Comparison of ENCODE assay signal across 29 cellular contexts in the genomic region with DNA sequence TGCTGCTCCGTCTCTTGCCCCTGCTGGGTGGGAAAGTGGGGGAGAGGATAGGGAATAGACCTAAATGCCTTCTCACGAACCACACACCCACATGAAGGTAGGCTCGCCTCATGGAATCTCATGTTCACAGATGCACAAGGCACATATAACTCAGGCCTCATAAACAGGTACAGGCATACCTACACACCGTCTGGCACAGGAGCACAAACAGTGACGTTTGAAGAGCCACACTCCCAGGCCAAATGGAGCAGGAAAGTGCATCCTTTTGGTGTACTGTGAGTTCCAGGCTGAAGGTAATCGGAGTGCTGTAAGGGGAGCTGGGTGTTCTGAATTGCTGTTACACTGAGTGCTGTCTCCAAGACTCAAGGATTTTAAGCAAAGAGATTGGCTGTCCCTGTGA. TPM values are rescaled to one million over a fixed set of nuclear protein-coding genes. Genes with fewer than 3 reads are reported as not detected.
DNase-seq lines count a peak whose midpoint lies in the region; ATAC-seq and TF ChIP-seq lines count a peak whose summit lies in the region.
"Had no signal": no experiment of that assay in that cellular context is flagged by ENCODE, and none has a peak within 500 bp of the region (broad histone marks: within the 10 kb centered on the region; RNA-seq: fewer than 3 reads in every experiment).

No MANE protein-coding gene starts in this region.

- H3K9me2 ChIP-seq in GM23338 (ENCODE audit: insufficient read depth), result no peaks in the 10 kb centered on the region

- H3K4me1 ChIP-seq in GM23338 (ENCODE audit: insufficient read depth) (peaks cover 32% of the 10 kb centered on the region), RWPE2 (ENCODE audit: insufficient read depth, poor library complexity, severe bottlenecking) (peaks cover 47% of the 10 kb centered on the region), esophagus (ENCODE audit: control insufficient read depth in 2 of 2, insufficient read depth in 2 of 2, low read length in 1 of 2) (peaks cover 13 to 27% of the 10 kb centered on the region in 2 donors), skeletal muscle tissue (ENCODE audit: control insufficient read depth in 3 of 3, insufficient read depth in 3 of 3, low read length in 3 of 3) (peaks cover 69 to 91% (median 85%) of the 10 kb centered on the region in 3 donors)
- H3K4me1 ChIP-seq: Caco-2 had no signal

- no peak overlapping the region for H3K4me2 ChIP-seq in GM23338

- peak overlapping the region; percentile 76; the same call in 1 of the 2 replicates for H3K27ac Mint-ChIP-seq in GM23338
- H3K27ac Mint-ChIP-seq: activated CD4-positive, alpha-beta memory T cell treated with anti-CD3 and anti-CD28 coated beads, Interleukin-2, amount 10 ng/mL, durations not matched to agents 7 days and 5 days; activated naive CD4-positive, alpha-beta T cell treated with anti-CD3 and anti-CD28 coated beads, Interleukin-2, amount 50 U/mL, for 24 hours; HFFc6; memory B cell; type B pancreatic cell had no signal

- 66 to 78% methylated on average over 6 of the region's 6 CpGs for WGBS in esophagus, 2 donors

- no peaks in the 10 kb centered on the region for H3K27me3 ChIP-seq in GM23338 (ENCODE audit: insufficient read depth)
- no peaks in the 10 kb centered on the region for H3K27me3 ChIP-seq in RWPE2 (ENCODE audit: insufficient read depth, poor library complexity, severe bottlenecking)
- H3K27me3 ChIP-seq in esophagus (ENCODE audit: control insufficient read depth in 1 of 2, insufficient read depth in 2 of 2, low read length in 2 of 2), result no peaks in the 10 kb centered on the region
- H3K27me3 ChIP-seq in skeletal muscle tissue (ENCODE audit: control insufficient read depth in 3 of 3, insufficient read depth in 3 of 3, low read length in 3 of 3), result no peaks in the 10 kb centered on the region

- H3K27me3 Mint-ChIP-seq in GM23338 (ENCODE audit: insufficient read depth, low read depth, poor library complexity), result peaks cover 11% of the 10 kb centered on the region
- H3K27me3 Mint-ChIP-seq: activated CD4-positive, alpha-beta memory T cell treated with anti-CD3 and anti-CD28 coated beads, Interleukin-2, amount 10 ng/mL, durations not matched to agents 7 days and 5 days; activated naive CD4-positive, alpha-beta T cell treated with anti-CD3 and anti-CD28 coated beads, Interleukin-2, amount 50 U/mL, for 24 hours; memory B cell; type B pancreatic cell had no signal

- peak overlapping the region in 1 of 3 donors; percentile 68 for H3K9ac ChIP-seq in skeletal muscle tissue (ENCODE audit: low read depth in 1 of 3, low read length in 3 of 3)
- H3K9ac ChIP-seq: parathyroid adenoma had no signal

- H3K79me2 ChIP-seq in GM23338 (replicated peaks; ENCODE audit: insufficient read depth), result peaks cover 4% of the 10 kb centered on the region
- H3K79me2 ChIP-seq: parathyroid adenoma had no signal

- no peaks in the 10 kb centered on the region; the same call in 2 of the 3 replicates for H3K9me3 Mint-ChIP-seq in GM23338
- H3K9me3 Mint-ChIP-seq: activated CD4-positive, alpha-beta memory T cell treated with anti-CD3 and anti-CD28 coated beads, Interleukin-2, amount 10 ng/mL, durations not matched to agents 7 days and 5 days; activated naive CD4-positive, alpha-beta T cell treated with anti-CD3 and anti-CD28 coated beads, Interleukin-2, amount 50 U/mL, for 24 hours; CD14-positive monocyte; HFFc6; memory B cell; type B pancreatic cell had no signal

- peaks cover 50% of the 10 kb centered on the region for H3K36me3 Mint-ChIP-seq in GM23338 (ENCODE audit: low read depth)

- DNase-seq in GM23338 (ENCODE audit: low spot score), result no peak
- no peak for DNase-seq in RWPE2 (ENCODE audit: low spot score)
- no peak for DNase-seq in central memory CD4-positive, alpha-beta T cell
- DNase-seq in SIG-M5 (lab: John Stamatoyannopoulos, UW), result no peak
- DNase-seq: activated CD4-positive, alpha-beta memory T cell treated with anti-CD3 and anti-CD28 coated beads, Interleukin-2, amount 10 ng/mL, durations not matched to agents 7 days and 5 days; activated CD4-positive, CD25-positive, alpha-beta regulatory T cell treated with anti-CD3 and anti-CD28 coated beads, Interleukin-2, amount 50 U/mL, for 72 hours; amniotic stem cell; Caco-2; DMS79; effector CD4-positive, alpha-beta T cell; glutamatergic neuron; HFFc6; NCI-H1092 treated with DMSO at 0.1 percent for 48 hours; NCI-H187; NCI-H2171 treated with DMSO at 0.1 percent for 48 hours; NCI-H524 treated with DMSO at 0.1 percent for 48 hours; Right ventricle myocardium superior; stimulated activated CD4-positive, alpha-beta T cell treated with anti-CD3 and anti-CD28 coated beads, Interleukin-4, amount 100 ng/mL, for 24 hours had no signal

- peaks cover 42% of the 10 kb centered on the region for H3K36me3 ChIP-seq in GM23338 (ENCODE audit: insufficient read depth)
- peaks cover 54% of the 10 kb centered on the region for H3K36me3 ChIP-seq in RWPE2 (ENCODE audit: low read depth)
- H3K36me3 ChIP-seq in esophagus (ENCODE audit: control insufficient read depth in 2 of 2, insufficient read depth in 2 of 2, low read length in 1 of 2), result peaks cover 4 to 7% of the 10 kb centered on the region in 2 donors
- H3K36me3 ChIP-seq in skeletal muscle tissue (ENCODE audit: control insufficient read depth in 3 of 3, insufficient read depth in 3 of 3, low read length in 3 of 3), result peaks cover 25 to 34% (median 32%) of the 10 kb centered on the region in 3 donors

- H3K4me3 ChIP-seq in GM23338 (no peak overlapping the region), RWPE2 (ENCODE audit: severe bottlenecking) (no peak overlapping the region), esophagus (ENCODE audit: low read depth in 1 of 2, low read length in 2 of 2) (no peak overlapping the region), skeletal muscle tissue (ENCODE audit: low read length in 3 of 3) (peak overlapping the region in 1 of 3 donors; percentile 41)

- no peak overlapping the region for H2AFZ ChIP-seq in GM23338
- H2AFZ ChIP-seq: parathyroid adenoma had no signal

- no peak overlapping the region for H3K4me3 Mint-ChIP-seq in GM23338
- H3K4me3 Mint-ChIP-seq: activated CD4-positive, alpha-beta memory T cell treated with anti-CD3 and anti-CD28 coated beads, Interleukin-2, amount 10 ng/mL, durations not matched to agents 7 days and 5 days; activated naive CD4-positive, alpha-beta T cell treated with anti-CD3 and anti-CD28 coated beads, Interleukin-2, amount 50 U/mL, for 24 hours; CD14-positive monocyte; HFFc6; memory B cell; type B pancreatic cell had no signal

- peaks cover 36% of the 10 kb centered on the region for H3F3A ChIP-seq in GM23338 (replicated peaks; ENCODE audit: low read depth)

- peaks cover 46% of the 10 kb centered on the region for H3K4me1 Mint-ChIP-seq in GM23338

- peaks cover 5% of the 10 kb centered on the region; the same call in 1 of the 2 replicates for H4K20me1 ChIP-seq in GM23338 (replicated peaks; ENCODE audit: insufficient read depth)

- H3K27ac ChIP-seq in GM23338 (ENCODE audit: low read depth) (no peak overlapping the region; the same call in 1 of the 2 replicates), RWPE2 (ENCODE audit: poor library complexity, severe bottlenecking) (peak overlapping the region; percentile 90), esophagus (ENCODE audit: low read depth in 2 of 2, low read length in 1 of 2) (peak overlapping the region; percentile 81 to 90), skeletal muscle tissue (ENCODE audit: low read depth, low read length) (peak overlapping the region; percentile 41)
- H3K27ac ChIP-seq: parathyroid adenoma had no signal

- H3K9me3 ChIP-seq in RWPE2 (ENCODE audit: severe bottlenecking) (no peaks in the 10 kb centered on the region), esophagus (ENCODE audit: control insufficient read depth in 2 of 2, insufficient read depth in 1 of 2, low read depth in 1 of 2, low read length in 1 of 2) (no peaks in the 10 kb centered on the region), skeletal muscle tissue (ENCODE audit: control insufficient read depth in 3 of 3, low read length in 3 of 3) (no peaks in the 10 kb centered on the region)
- H3K9me3 ChIP-seq: Caco-2 had no signal

- TF ChIP-seq CTCF in GM23338 (conservative IDR thresholded peaks at IDR 0.05; ENCODE audit: low read depth in 2 of 2) (no peak), RWPE2 (IDR thresholded peaks at IDR 0.05; ENCODE audit: poor library complexity, severe bottlenecking) (no peak)

- ATAC-seq in GM23338 (no peak), RWPE2 (ENCODE audit: low read depth) (no peak), GM18520 (IDR thresholded peaks at IDR 0.05; ENCODE audit: unreplicated experiment) (no peak)
- ATAC-seq: left lobe of liver, sciatic nerve had no signal

TF ChIP-seq in GM23338, 12 proteins besides CTCF, POLR2A, EP300 and RAD21 (continues in another document):
- TF ChIP-seq EZH2phosphoT487 (IDR thresholded peaks at IDR 0.05; ENCODE audit: unreplicated experiment), result no peak
- TF ChIP-seq NANOG (IDR thresholded peaks at IDR 0.05; ENCODE audit: borderline replicate concordance), result no peak
- TF ChIP-seq ZNF331 (CRISPR knock-in tag; IDR thresholded peaks at IDR 0.05; ENCODE audit: low read depth), result no peak

RNA-seq across cellular contexts. Expression of gene UTP11, which starts 13.1 kb away (rescaled TPM):
- 61.3 and 67.8 TPM in 2 replicates for total RNA-seq in GM23338 (2014; rRNA removed; shearing (Covaris generic))
- 82.3 and 105 TPM in 2 replicates for polyA plus RNA-seq in GM23338 (2016; fragmentation: Nextera tagmentation; extraction: Ambion mirVana)
- 10 to 100 TPM; 16.3 to 32.0 TPM for polyA plus RNA-seq in esophagus
- 61.1 TPM for total RNA-seq in skeletal muscle tissue

RNA-seq across cellular contexts. Expression of gene FHL3, which starts 20.4 kb away (rescaled TPM):
- total RNA-seq in GM23338 (2014; rRNA removed; shearing (Covaris generic)), result 39.5 and 49.0 TPM in 2 replicates
- 28.3 and 29.3 TPM in 2 replicates for polyA plus RNA-seq in GM23338 (2016; fragmentation: Nextera tagmentation; extraction: Ambion mirVana)
- 10 to 100 TPM in 1 of 2 donors, 1 to 10 TPM in 1; 8.3 to 13.7 TPM for polyA plus RNA-seq in esophagus
- 58.5 TPM for total RNA-seq in skeletal muscle tissue

RNA-seq across cellular contexts. Expression of gene POU3F1, which starts 20.9 kb away (rescaled TPM):
- total RNA-seq in GM23338 (2014; rRNA removed; shearing (Covaris generic)), result 8.6 and 11.5 TPM in 2 replicates
- 3.6 and 6.0 TPM in 2 replicates for polyA plus RNA-seq in GM23338 (2016; fragmentation: Nextera tagmentation; extraction: Ambion mirVana)
- polyA plus RNA-seq in esophagus, result 1 to 10 TPM in 1 of 2 donors, under 1 TPM in 1; 0.22 to 1.4 TPM
- total RNA-seq in skeletal muscle tissue, result 0.52 TPM
- total RNA-seq: activated CD4-positive, alpha-beta memory T cell treated with anti-CD3 and anti-CD28 coated beads, Interleukin-2, amount 10 ng/mL, durations not matched to agents 7 days and 5 days; Caco-2; T-helper 2 cell treated with Interferon-gamma antibody and Interleukin-4, amounts not matched to agents 100 ng/mL and 5 ng/mL, for 36 hours had no signal
- polyA plus RNA-seq: CD14-positive monocyte had no signal

RNA-seq across cellular contexts. Expression of gene SF3A3, which starts 35.8 kb away (rescaled TPM):
- 144 and 167 TPM in 2 replicates for total RNA-seq in GM23338 (2014; rRNA removed; shearing (Covaris generic))
- polyA plus RNA-seq in GM23338 (2016; fragmentation: Nextera tagmentation; extraction: Ambion mirVana), result 53.9 and 65.5 TPM in 2 replicates
- polyA plus RNA-seq in esophagus, result 10 to 100 TPM; 10.6 to 21.4 TPM
- total RNA-seq in skeletal muscle tissue, result 53.2 TPM
